ENCODE assay signal across 8 cellular contexts in the genomic region with DNA sequence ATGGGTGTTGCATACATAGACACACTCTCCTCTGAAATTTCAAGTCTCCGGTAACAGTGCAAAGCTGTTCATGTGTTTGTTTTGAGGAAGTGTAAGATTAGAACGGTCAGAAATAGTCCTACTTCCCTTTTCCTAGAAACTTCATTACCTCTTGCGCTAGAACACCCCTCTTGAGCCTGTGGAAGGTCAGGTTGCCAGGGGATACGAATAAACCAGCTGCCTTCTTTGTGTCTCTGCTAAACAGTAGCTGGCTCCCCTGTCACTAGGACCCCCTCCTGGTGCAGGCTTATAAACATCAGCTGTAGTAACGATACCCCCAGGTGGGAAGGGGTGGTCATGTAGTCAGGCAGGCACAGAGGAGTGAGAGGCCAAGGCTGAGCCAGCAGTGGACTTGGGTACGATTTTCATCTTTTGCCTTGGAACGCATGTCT.
DNase-seq lines count a peak whose midpoint lies in the region; ATAC-seq and TF ChIP-seq lines count a peak whose summit lies in the region.

No MANE protein-coding gene starts in this region.

- no peaks in the 10 kb centered on the region for H3K27me3 Mint-ChIP-seq in nephron (ENCODE audit: low read depth)
- no peaks in the 10 kb centered on the region for H3K27me3 Mint-ChIP-seq in T-helper 2 cell treated with Interferon-gamma antibody and Interleukin-4, amounts not matched to agents 5 μg/mL and 100 μg/mL, for 36 hours (ENCODE audit: low read depth)

- no peaks in the 10 kb centered on the region for H3K36me3 Mint-ChIP-seq in nephron (ENCODE audit: low read depth)
- no peaks in the 10 kb centered on the region for H3K36me3 Mint-ChIP-seq in T-helper 2 cell treated with Interferon-gamma antibody and Interleukin-4, amounts not matched to agents 5 μg/mL and 100 μg/mL, for 36 hours (ENCODE audit: low read depth)

- peak; percentile 87 for DNase-seq in SIG-M5 (lab: John Stamatoyannopoulos, UW)
- no peak for DNase-seq in T-helper 2 cell treated with Interferon-gamma antibody and Interleukin-4, amounts not matched to agents 5 μg/mL and 100 μg/mL, for 36 hours (ENCODE audit: low spot score)
- DNase-seq in foreskin fibroblast: no peak

- H3K9me3 Mint-ChIP-seq in nephron: no peaks in the 10 kb centered on the region
- no peaks in the 10 kb centered on the region for H3K9me3 Mint-ChIP-seq in T-helper 2 cell treated with Interferon-gamma antibody and Interleukin-4, amounts not matched to agents 5 μg/mL and 100 μg/mL, for 36 hours

- H3K4me3 Mint-ChIP-seq in nephron: no peak overlapping the region
- H3K4me3 Mint-ChIP-seq in T-helper 2 cell treated with Interferon-gamma antibody and Interleukin-4, amounts not matched to agents 5 μg/mL and 100 μg/mL, for 36 hours: no peak overlapping the region

- ATAC-seq in GM18858 (IDR thresholded peaks at IDR 0.05; ENCODE audit: unreplicated experiment) (peak; percentile 52), HG02798 (IDR thresholded peaks at IDR 0.05; ENCODE audit: poor library complexity, unreplicated experiment) (peak; percentile 50), GM21619 (IDR thresholded peaks at IDR 0.05; ENCODE audit: unreplicated experiment) (no peak), GM19324 (IDR thresholded peaks at IDR 0.05; ENCODE audit: low FRiP score, unreplicated experiment) (no peak)

- H3K4me3 ChIP-seq in foreskin fibroblast (ENCODE audit: low read depth in 1 of 2, low read length in 2 of 2): no peak overlapping the region

- H3K4me1 Mint-ChIP-seq in nephron: peaks cover 23% of the 10 kb centered on the region
- H3K4me1 Mint-ChIP-seq in T-helper 2 cell treated with Interferon-gamma antibody and Interleukin-4, amounts not matched to agents 5 μg/mL and 100 μg/mL, for 36 hours (ENCODE audit: low read depth): no peaks in the 10 kb centered on the region

- no peak for TF ChIP-seq CTCF in nephron (IDR thresholded peaks at IDR 0.05; ENCODE audit: unreplicated experiment in 3 of 3)
- TF ChIP-seq CTCF in foreskin fibroblast (IDR thresholded peaks at IDR 0.05; ENCODE audit: low read depth, low read length): no peak

- H3K27ac Mint-ChIP-seq in nephron: peak overlapping the region in 2 of 3 experiments; percentile 24 to 47
- H3K27ac Mint-ChIP-seq in T-helper 2 cell treated with Interferon-gamma antibody and Interleukin-4, amounts not matched to agents 5 μg/mL and 100 μg/mL, for 36 hours: no peak overlapping the region

Comparison
In these comparisons a context has a peak if more than half of its experiments do, and no peak if none do; other contexts are left out.
1. ATAC-seq: peak in GM18858 (single experiment) and HG02798 (single experiment); none in GM21619 (single experiment) and GM19324 (single experiment).